In the genomic region with DNA sequence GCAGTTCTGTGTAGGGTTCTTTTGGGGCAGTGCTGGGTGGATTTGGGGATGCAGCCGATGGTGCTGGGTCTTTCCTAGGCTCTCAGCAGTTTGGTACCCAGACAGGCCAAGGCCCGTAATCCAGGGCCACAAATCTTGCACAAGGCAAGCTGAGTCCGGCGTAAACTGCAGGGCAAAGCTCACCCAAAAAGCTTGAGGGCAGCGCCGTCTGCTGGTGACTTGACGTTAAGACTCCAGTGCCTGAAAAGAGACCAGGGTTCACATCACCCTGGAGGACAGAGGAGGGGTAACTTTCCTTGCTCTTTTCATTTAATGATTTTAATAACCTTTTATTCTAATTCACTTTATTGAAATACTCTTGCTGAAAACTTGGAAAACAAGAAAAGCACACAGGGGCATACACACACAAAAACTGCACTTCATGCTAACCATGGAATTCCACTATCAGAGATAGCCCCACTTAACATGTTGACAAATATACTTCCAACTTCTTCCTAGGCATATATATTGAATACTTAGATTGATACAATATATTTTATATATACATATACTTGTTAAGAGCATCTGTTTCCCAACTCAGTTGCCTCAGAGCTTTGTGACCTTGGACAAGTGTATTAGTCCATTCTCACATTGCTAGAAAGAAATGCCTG, we compare ENCODE assay signal across 8 cellular contexts. TPM values are rescaled to one million over a fixed set of nuclear protein-coding genes. Genes with fewer than 3 reads are reported as not detected.
DNase-seq lines count a peak whose midpoint lies in the region; ATAC-seq and TF ChIP-seq lines count a peak whose summit lies in the region.

No MANE protein-coding gene starts in this region.

- no peak overlapping the region for H3K9ac ChIP-seq in MM.1S (ENCODE audit: low read length)

- peak; percentile 84 for ATAC-seq in foreskin keratinocyte

- TF ChIP-seq CTCF in MM.1S (IDR thresholded peaks at IDR 0.05; ENCODE audit: low read length) (peak; percentile 96), foreskin keratinocyte (conservative IDR thresholded peaks at IDR 0.05) (peak; percentile 95), suprapubic skin (IDR thresholded peaks at IDR 0.05) (peak; percentile 86 to 90)

- no peak overlapping the region for H3K27ac ChIP-seq in MM.1S (ENCODE audit: low read length)
- H3K27ac ChIP-seq in foreskin keratinocyte: no peak overlapping the region
- no peak overlapping the region for H3K27ac ChIP-seq in suprapubic skin

- no peak overlapping the region for H3K4me3 ChIP-seq in MM.1S (ENCODE audit: low read length)
- H3K4me3 ChIP-seq in suprapubic skin: no peak overlapping the region

- no peaks in the 10 kb centered on the region for H3K9me2 ChIP-seq in MM.1S (replicated peaks; ENCODE audit: insufficient read depth, low read length)

- WGBS in suprapubic skin: 4% methylated on average over 7 of the region's 7 CpGs

- no peaks in the 10 kb centered on the region for H4K20me1 ChIP-seq in MM.1S (ENCODE audit: insufficient read depth, low read length)

- H3K9me3 ChIP-seq in MM.1S (replicated peaks; ENCODE audit: insufficient read depth, low read length) (no peaks in the 10 kb centered on the region), suprapubic skin (no peaks in the 10 kb centered on the region)

- H3K27me3 ChIP-seq in MM.1S (replicated peaks; ENCODE audit: insufficient read depth, low read length): no peaks in the 10 kb centered on the region
- H3K27me3 ChIP-seq in foreskin keratinocyte: peaks cover 8% of the 10 kb centered on the region
- peaks cover 7% of the 10 kb centered on the region for H3K27me3 ChIP-seq in suprapubic skin

- H3K4me2 ChIP-seq in MM.1S (ENCODE audit: low read depth, low read length): peak overlapping the region; percentile 30; the same call in 1 of the 2 replicates

- H2AFZ ChIP-seq in MM.1S (ENCODE audit: low read length): no peak overlapping the region; the same call in 1 of the 2 replicates

- no peak for TF ChIP-seq EP300 in suprapubic skin (IDR thresholded peaks at IDR 0.05)

- no peaks in the 10 kb centered on the region for H3F3A ChIP-seq in MM.1S (ENCODE audit: insufficient read depth, low read length)

- no peaks in the 10 kb centered on the region for H3K79me2 ChIP-seq in MM.1S (ENCODE audit: low read length)

- peak; percentile 69 for DNase-seq in NCI-H1436 (lab: John Stamatoyannopoulos, UW)
- DNase-seq in NCI-H1436 treated with DMSO at 0.1 percent for 48 hours (lab: John Stamatoyannopoulos, UW): no peak
- DNase-seq in MM.1S: peak; percentile 81
- DNase-seq in SHP77 (lab: John Stamatoyannopoulos, UW): peak; percentile 60 to 63
- DNase-seq in activated T-helper 9 cell treated with anti-CD3 and anti-CD28 coated beads, Interleukin-2, amount 50 U/mL, for 16 hours (ENCODE audit: low read depth): peak; percentile 44
- DNase-seq in foreskin keratinocyte: peak; percentile 30 to 53
- peak in 52 of 56 donors; percentile 9 to 90 (median 54) for DNase-seq in nucleus accumbens (lab: John Stamatoyannopoulos, UW)
- DNase-seq in suprapubic skin (ENCODE audit: low spot score in 2 of 2): no peak

- no peak for TF ChIP-seq POLR2A in suprapubic skin (IDR thresholded peaks at IDR 0.05)

- H3K4me1 ChIP-seq in MM.1S (ENCODE audit: low read length) (no peaks in the 10 kb centered on the region), foreskin keratinocyte (no peaks in the 10 kb centered on the region), suprapubic skin (no peaks in the 10 kb centered on the region)

- H3K36me3 ChIP-seq in MM.1S (replicated peaks; ENCODE audit: insufficient read depth, low read length) (no peaks in the 10 kb centered on the region), suprapubic skin (no peaks in the 10 kb centered on the region)

RNA-seq across cellular contexts. Expression of a gene that starts 38.9 kb away (rescaled TPM):
- total RNA-seq in foreskin keratinocyte (not detected in 2 replicates), suprapubic skin (not detected)
- polyA plus RNA-seq in foreskin keratinocyte: not detected in 2 replicates

RNA-seq across cellular contexts. Expression of a gene that starts 59.5 kb away (rescaled TPM):
- total RNA-seq in foreskin keratinocyte (12.4 and 13.1 TPM in 2 replicates), suprapubic skin (10 to 100 TPM; 13.6 to 25.2 (median 17.2) TPM)
- polyA plus RNA-seq in foreskin keratinocyte: 2.9 and 3.0 TPM in 2 replicates

Comparison
In these comparisons a context has a peak if more than half of its experiments do, and no peak if none do; other contexts are left out.
1. DNase-seq: peak in NCI-H1436 (single experiment), MM.1S (single experiment), SHP77 (2 of 2), activated T-helper 9 cell treated with anti-CD3 and anti-CD28 coated beads, Interleukin-2, amount 50 U/mL, for 16 hours (single experiment), foreskin keratinocyte (2 of 2) and nucleus accumbens (52 of 56); none in NCI-H1436 treated with DMSO at 0.1 percent for 48 hours (single experiment) and suprapubic skin (0 of 2).
2. Peak in every context shown above with its lines, with median percentiles within 50 percentile points of each other: CTCF ChIP-seq.